ENCODE assay signal across 17 cellular contexts in genomic region chr7:55441002-55441401, GRCh38.
A peak's percentile ranks its signal among the peaks of the same experiment; 100 is the strongest.
DNase-seq lines count a peak whose midpoint lies in the region; ATAC-seq, FAIRE-seq and TF ChIP-seq lines count a peak whose summit lies in the region.
"Had no signal": no experiment of that assay in that cellular context is flagged by ENCODE, and none has a peak within 500 bp of the region (broad histone marks: within the 10 kb centered on the region; RNA-seq: fewer than 3 reads in every experiment).

No MANE protein-coding gene starts in this region.

- no peak overlapping the region for H3K4me3 Mint-ChIP-seq in T-helper 17 cell
- H3K4me3 Mint-ChIP-seq: CD4-positive, alpha-beta T cell; GM23338 had no signal

- H3K79me2 ChIP-seq in fibroblast of lung (ENCODE audit: control insufficient read depth, insufficient read depth, low read length), result no peaks in the 10 kb centered on the region

- H3K4me2 ChIP-seq in A549 (no peak overlapping the region), fibroblast of lung (ENCODE audit: extremely low read depth, insufficient read depth, low read length) (no peak overlapping the region)
- H3K4me2 ChIP-seq: GM23338 had no signal

- WGBS in A549 (ENCODE audit: missing lambda C conversion rate), result 87% methylated on average over 5 of the region's 5 CpGs

- no peak for TF ChIP-seq RAD21 in A549 (conservative IDR thresholded peaks at IDR 0.05 in 1 of 2, IDR thresholded peaks at IDR 0.05 in 1 of 2)

- no peak for ATAC-seq in A549
- no peak for ATAC-seq in T-helper 17 cell
- ATAC-seq in GM21447 (IDR thresholded peaks at IDR 0.05; ENCODE audit: unreplicated experiment), result no peak
- ATAC-seq: GM23338 had no signal

- H3K4me1 Mint-ChIP-seq in T-helper 17 cell, result peaks cover 40% of the 10 kb centered on the region

- H3K27ac ChIP-seq in A549 (no peak overlapping the region), fibroblast of lung (ENCODE audit: insufficient read depth, low read length) (peak overlapping the region; percentile 31)
- H3K27ac ChIP-seq: C4-2B, HL-60 had no signal

- H3K4me1 ChIP-seq in A549 (no peaks in the 10 kb centered on the region), fibroblast of lung (ENCODE audit: control insufficient read depth, extremely low read depth, insufficient read depth, low read length) (peaks cover 22% of the 10 kb centered on the region)
- H3K4me1 ChIP-seq: Caco-2 had no signal

- CTCF ChIA-PET in A549 (lab: Yijun Ruan, JAX), result no interaction called here

- POLR2A ChIA-PET in A549 (lab: Yijun Ruan, JAX), result no interaction called here

- DNase-seq in A549 (ENCODE audit: low read depth in 1 of 2, low spot score in 1 of 2), result no peak
- peak; percentile 7 for DNase-seq in GM03348 (ENCODE audit: low spot score)
- no peak for DNase-seq in T-helper 17 cell
- DNase-seq in fibroblast of lung (ENCODE audit: low read depth in 2 of 2), result no peak
- no peak for DNase-seq in iPS-NIHi7 (ENCODE audit: extremely low spot score)
- no peak for DNase-seq in stimulated activated CD8-positive, alpha-beta memory T cell treated with anti-CD3 and anti-CD28 coated beads, Interleukin-4, amount 100 ng/mL, for 48 hours
- DNase-seq: AML-193; Caco-2; CD4-positive, alpha-beta T cell; GDM1; KBM-7 had no signal

- no peak overlapping the region for H3K4me3 ChIP-seq in A549
- H3K4me3 ChIP-seq in fibroblast of lung (replicated peaks in 1 of 4; ENCODE audit: control extremely low read depth in 1 of 4, insufficient read depth in 1 of 4, low read depth in 3 of 4, low read length in 4 of 4), result no peak overlapping the region
- H3K4me3 ChIP-seq: GM23338 had no signal

- H4K20me1 ChIP-seq in fibroblast of lung (ENCODE audit: control insufficient read depth, extremely low read depth, insufficient read depth, low read length), result no peaks in the 10 kb centered on the region

- H3K27me3 ChIP-seq in fibroblast of lung (ENCODE audit: control insufficient read depth, insufficient read depth, low read length), result no peaks in the 10 kb centered on the region

- peaks cover 2% of the 10 kb centered on the region for H3K36me3 Mint-ChIP-seq in T-helper 17 cell (ENCODE audit: low read depth)

- H3K9me3 ChIP-seq in A549 (no peaks in the 10 kb centered on the region), T-helper 17 cell (ENCODE audit: control insufficient read depth, low read length, poor library complexity, severe bottlenecking) (no peaks in the 10 kb centered on the region), fibroblast of lung (ENCODE audit: control insufficient read depth, insufficient read depth, low read depth, low read length) (no peaks in the 10 kb centered on the region)
- H3K9me3 ChIP-seq: Caco-2 had no signal

- no peak for TF ChIP-seq EP300 in A549 (IDR thresholded peaks at IDR 0.05)

- TF ChIP-seq CTCF in A549 (IDR thresholded peaks at IDR 0.05), result no peak
- no peak for TF ChIP-seq CTCF in fibroblast of lung (conservative IDR thresholded peaks at IDR 0.05 in 1 of 2, IDR thresholded peaks at IDR 0.05 in 1 of 2; ENCODE audit: low read depth in 1 of 2, low read length in 2 of 2)

- H3K27me3 Mint-ChIP-seq in T-helper 17 cell, result no peaks in the 10 kb centered on the region
- H3K27me3 Mint-ChIP-seq: CD4-positive, alpha-beta T cell had no signal

- TF ChIP-seq POLR2A in A549 (IDR thresholded peaks at IDR 0.05; ENCODE audit: low read length), result no peak

- no peak overlapping the region for H3K9ac ChIP-seq in fibroblast of lung (ENCODE audit: insufficient read depth, low read length)

- no peaks in the 10 kb centered on the region for H3K36me3 ChIP-seq in fibroblast of lung (ENCODE audit: control insufficient read depth, insufficient read depth, low read length)

- no peak overlapping the region for H2AFZ ChIP-seq in fibroblast of lung (ENCODE audit: low read length)
- H2AFZ ChIP-seq: GM23338 had no signal

- peak overlapping the region; percentile 89 for H3K27ac Mint-ChIP-seq in T-helper 17 cell
- H3K27ac Mint-ChIP-seq: CD4-positive, alpha-beta T cell; GM23338 had no signal

- FAIRE-seq in A549 (lab: Jason Lieb, UNC), result no peak
- FAIRE-seq: D721Med, H54 had no signal

TF ChIP-seq in A549, 52 proteins besides CTCF, POLR2A, EP300 and RAD21:
- no peak for TF ChIP-seq RCOR1 (IDR thresholded peaks at IDR 0.05; ENCODE audit: low read depth, low read length)
- peak; percentile 7 for TF ChIP-seq MAFK (IDR thresholded peaks at IDR 0.05; ENCODE audit: partially characterized antibody)
- TF ChIP-seq, protein P1, sequence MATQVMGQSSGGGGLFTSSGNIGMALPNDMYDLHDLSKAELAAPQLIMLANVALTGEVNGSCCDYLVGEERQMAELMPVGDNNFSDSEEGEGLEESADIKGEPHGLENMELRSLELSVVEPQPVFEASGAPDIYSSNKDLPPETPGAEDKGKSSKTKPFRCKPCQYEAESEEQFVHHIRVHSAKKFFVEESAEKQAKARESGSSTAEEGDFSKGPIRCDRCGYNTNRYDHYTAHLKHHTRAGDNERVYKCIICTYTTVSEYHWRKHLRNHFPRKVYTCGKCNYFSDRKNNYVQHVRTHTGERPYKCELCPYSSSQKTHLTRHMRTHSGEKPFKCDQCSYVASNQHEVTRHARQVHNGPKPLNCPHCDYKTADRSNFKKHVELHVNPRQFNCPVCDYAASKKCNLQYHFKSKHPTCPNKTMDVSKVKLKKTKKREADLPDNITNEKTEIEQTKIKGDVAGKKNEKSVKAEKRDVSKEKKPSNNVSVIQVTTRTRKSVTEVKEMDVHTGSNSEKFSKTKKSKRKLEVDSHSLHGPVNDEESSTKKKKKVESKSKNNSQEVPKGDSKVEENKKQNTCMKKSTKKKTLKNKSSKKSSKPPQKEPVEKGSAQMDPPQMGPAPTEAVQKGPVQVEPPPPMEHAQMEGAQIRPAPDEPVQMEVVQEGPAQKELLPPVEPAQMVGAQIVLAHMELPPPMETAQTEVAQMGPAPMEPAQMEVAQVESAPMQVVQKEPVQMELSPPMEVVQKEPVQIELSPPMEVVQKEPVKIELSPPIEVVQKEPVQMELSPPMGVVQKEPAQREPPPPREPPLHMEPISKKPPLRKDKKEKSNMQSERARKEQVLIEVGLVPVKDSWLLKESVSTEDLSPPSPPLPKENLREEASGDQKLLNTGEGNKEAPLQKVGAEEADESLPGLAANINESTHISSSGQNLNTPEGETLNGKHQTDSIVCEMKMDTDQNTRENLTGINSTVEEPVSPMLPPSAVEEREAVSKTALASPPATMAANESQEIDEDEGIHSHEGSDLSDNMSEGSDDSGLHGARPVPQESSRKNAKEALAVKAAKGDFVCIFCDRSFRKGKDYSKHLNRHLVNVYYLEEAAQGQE (IDR thresholded peaks at IDR 0.05), result no peak
